8 cellular contexts compared by ENCODE assay signal in genomic region chr19:48954011-48954594, GRCh38. TPM values are rescaled to one million over a fixed set of nuclear protein-coding genes. Genes with fewer than 3 reads are reported as not detected.
DNase-seq lines count a peak whose midpoint lies in the region; ATAC-seq and TF ChIP-seq lines count a peak whose summit lies in the region.

No MANE protein-coding gene starts in this region.

- TF ChIP-seq CTCF in ascending aorta (IDR thresholded peaks at IDR 0.05) = no peak
- TF ChIP-seq CTCF in liver (IDR thresholded peaks at IDR 0.05; ENCODE audit: low read depth, low read length, missing input control) = no peak
- TF ChIP-seq CTCF in thyroid gland (IDR thresholded peaks at IDR 0.05) = no peak

- no peak for ATAC-seq in activated CD4-positive, alpha-beta T cell treated with anti-CD3 and anti-CD28 coated beads for 36 hours
- ATAC-seq in HG02852 (IDR thresholded peaks at IDR 0.05; ENCODE audit: unreplicated experiment) = no peak

- no peak for TF ChIP-seq POLR2A in thyroid gland (IDR thresholded peaks at IDR 0.05)

- peak overlapping the region; percentile 74 for H3K4me3 Mint-ChIP-seq in activated CD4-positive, alpha-beta T cell treated with anti-CD3 and anti-CD28 coated beads for 36 hours

- intact Hi-C loops in activated CD4-positive, alpha-beta T cell treated with anti-CD3 and anti-CD28 coated beads for 36 hours (cut with DNase I, micrococcal nuclease) = loop anchor here in 1 of 2 experiments (1.0 kb wide), 7 partner anchors 11 to 159 kb away; partner anchors contain the start of genes DHDH, FTL, GYS1 and NUCB1
- intact Hi-C loops in ascending aorta (cut with DNase I) (loop anchor here (1.0 to 2.0 kb wide), 3 partner anchors 15 to 54 kb away; partner anchors contain the start of gene NUCB1), thyroid gland (cut with DNase I) (loop anchor here (10.0 kb wide), 1 partner anchor 49 kb away; the partner anchor contains the start of gene NUCB1)

- no peaks in the 10 kb centered on the region for H3K9me3 Mint-ChIP-seq in activated CD4-positive, alpha-beta T cell treated with anti-CD3 and anti-CD28 coated beads for 36 hours (ENCODE audit: low read depth)

- peak overlapping the region; percentile 87 for H3K27ac Mint-ChIP-seq in activated CD4-positive, alpha-beta T cell treated with anti-CD3 and anti-CD28 coated beads for 36 hours

- peaks cover 24% of the 10 kb centered on the region for H3K4me1 Mint-ChIP-seq in activated CD4-positive, alpha-beta T cell treated with anti-CD3 and anti-CD28 coated beads for 36 hours

- no peak for DNase-seq in activated CD4-positive, alpha-beta T cell treated with anti-CD3 and anti-CD28 coated beads for 36 hours
- DNase-seq in activated CD4-positive, alpha-beta T cell treated with anti-CD3 and anti-CD28 coated beads for 4 hours = no peak
- DNase-seq in ascending aorta (ENCODE audit: low spot score in 2 of 2) (no peak), thyroid gland (no peak), NCI-H1694 treated with DMSO at 0.1 percent for 48 hours (lab: John Stamatoyannopoulos, UW) (no peak), OCI-M2 (lab: John Stamatoyannopoulos, UW; ENCODE audit: unreplicated experiment) (no peak)

- TF ChIP-seq RAD21 in liver (IDR thresholded peaks at IDR 0.05) = no peak

- H3K36me3 Mint-ChIP-seq in activated CD4-positive, alpha-beta T cell treated with anti-CD3 and anti-CD28 coated beads for 36 hours (ENCODE audit: low read depth) = peaks cover 31% of the 10 kb centered on the region

- POLR2A ChIA-PET in activated CD4-positive, alpha-beta T cell treated with anti-CD3 and anti-CD28 coated beads for 36 hours (lab: Charles Lee) = interaction anchor here (0.8 to 1.9 kb wide), 4 partner anchors 10 to 54 kb away, joined by 3 to 12 read pairs (median 6); partner anchors contain the start of gene NUCB1

- 56% methylated on average over 11 of the region's 11 CpGs for WGBS in liver
- WGBS in thyroid gland, 2 donors = 58% methylated on average over 11 of the region's 11 CpGs

- H3K4me1 ChIP-seq in ascending aorta (peaks cover 5 to 13% of the 10 kb centered on the region in 2 donors), liver (ENCODE audit: control insufficient read depth in 4 of 4, insufficient read depth in 4 of 4, low read length in 3 of 4) (peaks cover 4 to 14% (median 11%) of the 10 kb centered on the region in 4 donors), thyroid gland (peaks cover 8 to 14% of the 10 kb centered on the region in 2 donors)

- no peaks in the 10 kb centered on the region for H3K27me3 ChIP-seq in ascending aorta
- H3K27me3 ChIP-seq in liver (ENCODE audit: control insufficient read depth in 4 of 4, insufficient read depth in 4 of 4, low read length in 3 of 4) = no peaks in the 10 kb centered on the region
- H3K27me3 ChIP-seq in thyroid gland = no peaks in the 10 kb centered on the region

- H3K9me3 ChIP-seq in ascending aorta (no peaks in the 10 kb centered on the region), liver (ENCODE audit: control insufficient read depth in 4 of 4, low read length in 3 of 4) (no peaks in the 10 kb centered on the region), thyroid gland (no peaks in the 10 kb centered on the region)

- peak overlapping the region; percentile 86 to 94 for H3K27ac ChIP-seq in ascending aorta
- peak overlapping the region; percentile 76 to 79 for H3K27ac ChIP-seq in liver (ENCODE audit: low read depth in 1 of 2, low read length in 2 of 2)
- H3K27ac ChIP-seq in thyroid gland = peak overlapping the region; percentile 57 to 86 (median 63)

- H3K4me3 ChIP-seq in ascending aorta (peak overlapping the region; percentile 88 to 95), liver (ENCODE audit: low read depth in 1 of 3, low read length in 3 of 3) (peak overlapping the region; percentile 16 to 96 (median 62)), thyroid gland (replicated peaks in 1 of 3) (peak overlapping the region in 2 of 3 donors; percentile 7 to 82)

- peaks cover 0 to 7% of the 10 kb centered on the region in 2 donors for H3K36me3 ChIP-seq in ascending aorta
- H3K36me3 ChIP-seq in liver (ENCODE audit: control insufficient read depth in 4 of 4, insufficient read depth in 3 of 4, low read depth in 1 of 4, low read length in 3 of 4) = no peaks in the 10 kb centered on the region
- no peaks in the 10 kb centered on the region for H3K36me3 ChIP-seq in thyroid gland

- H3K27me3 Mint-ChIP-seq in activated CD4-positive, alpha-beta T cell treated with anti-CD3 and anti-CD28 coated beads for 36 hours = no peaks in the 10 kb centered on the region

- CTCF ChIA-PET in activated CD4-positive, alpha-beta T cell treated with anti-CD3 and anti-CD28 coated beads for 36 hours (lab: Charles Lee) = interaction anchor here (0.5 to 2.3 kb wide), 6 partner anchors 10 to 1357 kb away, joined by 3 to 6 read pairs (median 4); partner anchors contain the start of gene RUVBL2

- H3K9ac ChIP-seq in liver (ENCODE audit: low read depth in 1 of 2, low read length in 2 of 2) = no peak overlapping the region

TF ChIP-seq in liver, 16 proteins besides CTCF, POLR2A, EP300 and RAD21:
- TF ChIP-seq ZBTB33 (IDR thresholded peaks at IDR 0.05) (no peak), JUND (IDR thresholded peaks at IDR 0.05) (no peak)

RNA-seq across cellular contexts. Expression of gene BAX, which starts 0.6 kb away (rescaled TPM):
- 100 to 1,000 TPM; 128 to 143 TPM for total RNA-seq in activated CD4-positive, alpha-beta T cell treated with anti-CD3 and anti-CD28 coated beads for 36 hours
- total RNA-seq in ascending aorta = 182 TPM
- total RNA-seq in liver = 10 to 100 TPM; 10.8 to 18.7 TPM
- 10 to 100 TPM; 10.5 to 27.0 TPM for polyA plus RNA-seq in liver
- total RNA-seq in thyroid gland = 10 to 100 TPM; 28.2 to 74.4 (median 41.2) TPM

RNA-seq across cellular contexts. Expression of gene FTL, which starts 11.0 kb away (rescaled TPM):
- 1,000 to 10,000 TPM in 1 of 2 experiments, 100 to 1,000 TPM in 1; 809 to 1,111 TPM for total RNA-seq in activated CD4-positive, alpha-beta T cell treated with anti-CD3 and anti-CD28 coated beads for 36 hours
- 7,736 TPM for total RNA-seq in ascending aorta
- 1,000 to 10,000 TPM; 2,528 to 9,360 TPM for total RNA-seq in liver
- polyA plus RNA-seq in liver = over 10,000 TPM; 15,042 to 16,395 TPM
- over 10,000 TPM in 1 of 4 donors, 1,000 to 10,000 TPM in 3; 5,748 to 12,335 (median 7,175) TPM for total RNA-seq in thyroid gland

RNA-seq across cellular contexts. Expression of gene DHDH, which starts 20.6 kb away (rescaled TPM):
- 1 to 10 TPM; 1.4 to 2.4 TPM for total RNA-seq in activated CD4-positive, alpha-beta T cell treated with anti-CD3 and anti-CD28 coated beads for 36 hours
- total RNA-seq in ascending aorta = not detected
- 1 to 10 TPM in 1 of 2 donors, not detected in 1; 1.3 TPM for total RNA-seq in liver
- polyA plus RNA-seq in liver = under 1 TPM in 1 of 2 donors, not detected in 1; 0.16 TPM
- total RNA-seq in thyroid gland = not detected

RNA-seq across cellular contexts. Expression of gene GYS1, which starts 39.0 kb away (rescaled TPM):
- 100 to 1,000 TPM in 1 of 2 experiments, 10 to 100 TPM in 1; 80.2 to 102 TPM for total RNA-seq in activated CD4-positive, alpha-beta T cell treated with anti-CD3 and anti-CD28 coated beads for 36 hours
- total RNA-seq in ascending aorta (21.8 TPM), liver (1 to 10 TPM; 8.4 to 8.7 TPM), thyroid gland (10 to 100 TPM; 17.9 to 33.2 (median 23.9) TPM)
- polyA plus RNA-seq in liver = 1 to 10 TPM; 2.6 to 4.2 TPM

RNA-seq across cellular contexts. Expression of gene RUVBL2, which starts 39.6 kb away (rescaled TPM):
- 100 to 1,000 TPM; 155 to 178 TPM for total RNA-seq in activated CD4-positive, alpha-beta T cell treated with anti-CD3 and anti-CD28 coated beads for 36 hours
- total RNA-seq in ascending aorta = 106 TPM
- total RNA-seq in liver = 10 to 100 TPM; 52.5 to 80.1 TPM
- 10 to 100 TPM; 29.6 to 46.7 TPM for polyA plus RNA-seq in liver
- total RNA-seq in thyroid gland = 100 to 1,000 TPM in 3 of 4 donors, 10 to 100 TPM in 1; 80.5 to 131 (median 118) TPM
